Comparison of ENCODE assay signal across 18 cellular contexts in the genomic region with DNA sequence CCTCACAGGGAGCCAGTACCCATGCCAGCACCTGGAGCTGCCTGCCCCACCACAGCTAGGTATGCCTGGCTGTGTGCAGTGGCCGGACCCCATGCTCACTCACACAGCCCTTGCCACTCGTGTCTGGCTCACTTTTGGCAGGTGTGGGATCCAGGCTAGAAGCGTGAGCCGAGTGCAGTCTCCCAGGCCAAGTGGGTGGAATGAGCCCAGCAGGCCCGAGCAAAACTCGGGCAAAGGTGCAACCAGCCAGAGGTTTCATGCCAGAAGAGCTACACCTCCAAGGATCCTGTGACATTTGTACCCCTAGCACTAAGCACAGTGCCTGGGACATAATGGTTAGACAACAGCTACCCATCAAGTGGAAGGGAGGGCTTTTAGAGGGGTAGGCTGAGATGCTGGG.
"Had no signal": no experiment of that assay in that cellular context is flagged by ENCODE, and none has a peak within 500 bp of the region (broad histone marks: within the 10 kb centered on the region; RNA-seq: fewer than 3 reads in every experiment).

No MANE protein-coding gene starts in this region.

- DNase-seq: cerebellar nuclear complex; colonic mucosa; effector CD4-positive, alpha-beta T cell; endodermal cell; erythroblast; foreskin melanocyte; heart left ventricle; hippocampal formation; kidney glomerular epithelial cell; mammary epithelial cell; occipital lobe; stimulated activated naive CD4-positive, alpha-beta T cell treated with Interleukin-2 at 50 U/mL for 16 hours; transverse colon had no signal

- ATAC-seq: heart left ventricle had no signal

- H3K36me3 ChIP-seq: colonic mucosa, heart left ventricle, neural progenitor cell, prostate gland, right lobe of liver, transverse colon had no signal

- H3K4me2 ChIP-seq: neural progenitor cell had no signal

- H3K9me3 ChIP-seq: colonic mucosa, heart left ventricle, prostate gland, right lobe of liver, transverse colon had no signal

- H3K9ac ChIP-seq: neural progenitor cell, parathyroid adenoma had no signal

- H3K27ac ChIP-seq: colonic mucosa, neural progenitor cell, parathyroid adenoma, prostate gland, right lobe of liver, skin epidermis, transverse colon had no signal

- H3K27me3 ChIP-seq: colonic mucosa, heart left ventricle, neural progenitor cell, right lobe of liver, transverse colon had no signal

- H3K4me1 ChIP-seq: colonic mucosa, parathyroid adenoma, prostate gland, right lobe of liver, transverse colon had no signal

- H2AFZ ChIP-seq: neural progenitor cell, parathyroid adenoma had no signal

- H3K4me3 ChIP-seq: colonic mucosa, heart left ventricle, neural progenitor cell, prostate gland, right lobe of liver, skin epidermis, transverse colon had no signal
